In genomic region chr5:76601470-76601869, GRCh38 we compare ENCODE assay signal across 1 cellular context.
A peak's percentile ranks its signal among the peaks of the same experiment; 100 is the strongest.
TF ChIP-seq lines count a peak whose summit lies in the region.

No MANE protein-coding gene starts in this region.

TF ChIP-seq in K562, 482 proteins besides CTCF, POLR2A, EP300 and RAD21 (continued from another document):
- TF ChIP-seq GABPB1 (CRISPR knock-in tag; IDR thresholded peaks at IDR 0.05) (peak; percentile 24; the same call in 1 of the 2 replicates), FOXP1 (CRISPR knock-in tag; IDR thresholded peaks at IDR 0.05) (no peak), MYNN (IDR thresholded peaks at IDR 0.05) (peak; percentile 88), MYNN (CRISPR knock-in tag; IDR thresholded peaks at IDR 0.05) (no peak), DMBX1 (CRISPR knock-in tag; IDR thresholded peaks at IDR 0.05; ENCODE audit: borderline replicate concordance) (no peak), BCLAF1 (IDR thresholded peaks at IDR 0.05; ENCODE audit: borderline replicate concordance in 1 of 2, control insufficient read depth in 1 of 2, low read depth in 2 of 2, low read length in 1 of 2) (no peak)
- TF ChIP-seq, protein P1, sequence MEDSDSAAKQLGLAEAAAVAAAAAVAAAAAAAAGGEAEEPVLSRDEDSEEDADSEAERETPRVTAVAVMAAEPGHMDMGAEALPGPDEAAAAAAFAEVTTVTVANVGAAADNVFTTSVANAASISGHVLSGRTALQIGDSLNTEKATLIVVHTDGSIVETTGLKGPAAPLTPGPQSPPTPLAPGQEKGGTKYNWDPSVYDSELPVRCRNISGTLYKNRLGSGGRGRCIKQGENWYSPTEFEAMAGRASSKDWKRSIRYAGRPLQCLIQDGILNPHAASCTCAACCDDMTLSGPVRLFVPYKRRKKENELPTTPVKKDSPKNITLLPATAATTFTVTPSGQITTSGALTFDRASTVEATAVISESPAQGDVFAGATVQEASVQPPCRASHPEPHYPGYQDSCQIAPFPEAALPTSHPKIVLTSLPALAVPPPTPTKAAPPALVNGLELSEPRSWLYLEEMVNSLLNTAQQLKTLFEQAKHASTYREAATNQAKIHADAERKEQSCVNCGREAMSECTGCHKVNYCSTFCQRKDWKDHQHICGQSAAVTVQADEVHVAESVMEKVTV (CRISPR knock-in tag; IDR thresholded peaks at IDR 0.05): peak; percentile 86
TF ChIP-seq in K562: peak in this region for 11.
